In the genomic region with DNA sequence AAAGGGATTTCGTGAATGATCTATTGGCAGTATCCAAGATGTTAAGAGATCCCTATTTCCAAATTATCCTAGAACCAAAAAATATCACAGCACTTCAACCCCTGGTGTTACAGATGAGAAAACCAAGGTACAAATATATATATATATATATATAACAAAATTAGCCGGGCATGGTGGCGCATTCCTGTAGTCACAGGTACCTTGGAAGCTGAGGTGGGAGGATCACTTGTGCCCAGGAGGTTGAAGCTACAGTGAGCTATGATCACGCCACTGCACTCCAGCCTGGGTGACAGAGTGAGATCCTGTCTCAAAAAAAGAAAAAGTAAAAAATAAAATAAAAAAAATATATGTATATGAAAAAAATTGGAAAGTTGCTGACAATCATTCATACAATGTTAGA, we compare ENCODE assay signal across 1 cellular context.
TF ChIP-seq lines count a peak whose summit lies in the region.

No MANE protein-coding gene starts in this region.

TF ChIP-seq in GM12878, 131 proteins besides CTCF, POLR2A, EP300 and RAD21:
- TF ChIP-seq PAX8 (IDR thresholded peaks at IDR 0.05) (0 out of 2 replicates have a peak, but pooled peaks have one; percentile 7), CREB1 (IDR thresholded peaks at IDR 0.05; ENCODE audit: low read depth) (no peak)
TF ChIP-seq in GM12878: peak in this region for 1.
